In the genomic region with DNA sequence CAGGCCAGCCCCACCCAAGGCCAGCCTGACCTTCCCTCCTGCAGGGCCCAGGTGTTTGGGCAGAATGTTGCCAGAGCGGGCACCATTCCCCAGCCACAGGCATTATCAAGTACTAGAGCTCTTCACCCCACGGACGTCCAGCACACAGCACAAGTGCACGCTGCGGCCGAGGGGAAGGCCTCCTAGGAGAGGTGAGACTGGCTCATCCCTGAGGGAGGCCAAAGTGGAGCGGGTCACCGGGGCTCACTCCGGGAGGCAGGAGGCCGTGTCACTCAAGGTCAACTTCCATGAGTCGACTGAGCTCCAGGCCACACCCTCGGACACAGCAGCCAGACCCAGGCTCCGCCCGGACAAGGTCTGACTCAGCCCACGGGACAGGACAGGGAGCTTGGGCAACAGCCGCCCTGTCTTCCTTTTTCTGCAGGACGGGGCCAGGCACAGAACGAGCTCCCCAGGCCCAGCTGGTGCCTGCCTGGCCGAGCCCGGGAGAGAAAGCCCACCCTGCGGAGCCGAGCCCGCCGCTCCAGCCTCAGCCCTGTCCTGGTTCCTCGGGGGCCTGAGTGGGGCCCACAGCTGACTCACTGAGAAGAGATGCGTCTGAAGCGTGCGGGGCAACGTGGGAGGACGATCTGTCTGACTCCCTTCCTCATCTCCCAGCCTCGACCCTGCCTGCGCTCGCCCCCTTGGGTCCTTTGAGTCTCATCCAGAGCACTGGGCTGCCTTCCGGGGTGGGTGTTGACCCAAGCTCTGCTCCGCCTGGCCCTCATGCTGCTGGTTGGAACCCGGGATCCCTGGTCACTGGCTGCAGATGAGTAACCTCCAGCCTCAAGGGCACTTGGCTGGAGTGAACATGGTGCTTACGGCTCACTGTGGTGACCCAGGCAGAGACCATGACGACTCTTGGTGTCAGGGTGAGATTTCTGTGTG, we compare ENCODE assay signal across 1 cellular context.
A peak's percentile ranks its signal among the peaks of the same experiment; 100 is the strongest.
TF ChIP-seq lines count a peak whose summit lies in the region.

No MANE protein-coding gene starts in this region.

TF ChIP-seq in endothelial cell of umbilical vein, 7 proteins besides CTCF, POLR2A, EP300 and RAD21:
- TF ChIP-seq, protein P1, sequence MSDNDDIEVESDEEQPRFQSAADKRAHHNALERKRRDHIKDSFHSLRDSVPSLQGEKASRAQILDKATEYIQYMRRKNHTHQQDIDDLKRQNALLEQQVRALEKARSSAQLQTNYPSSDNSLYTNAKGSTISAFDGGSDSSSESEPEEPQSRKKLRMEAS (IDR thresholded peaks at IDR 0.05; ENCODE audit: insufficient read depth, insufficient read length): no peak
- peak; percentile 28 for TF ChIP-seq FOS (IDR thresholded peaks at IDR 0.05; ENCODE audit: borderline replicate concordance, insufficient read depth, low read length)
